In the genomic region with DNA sequence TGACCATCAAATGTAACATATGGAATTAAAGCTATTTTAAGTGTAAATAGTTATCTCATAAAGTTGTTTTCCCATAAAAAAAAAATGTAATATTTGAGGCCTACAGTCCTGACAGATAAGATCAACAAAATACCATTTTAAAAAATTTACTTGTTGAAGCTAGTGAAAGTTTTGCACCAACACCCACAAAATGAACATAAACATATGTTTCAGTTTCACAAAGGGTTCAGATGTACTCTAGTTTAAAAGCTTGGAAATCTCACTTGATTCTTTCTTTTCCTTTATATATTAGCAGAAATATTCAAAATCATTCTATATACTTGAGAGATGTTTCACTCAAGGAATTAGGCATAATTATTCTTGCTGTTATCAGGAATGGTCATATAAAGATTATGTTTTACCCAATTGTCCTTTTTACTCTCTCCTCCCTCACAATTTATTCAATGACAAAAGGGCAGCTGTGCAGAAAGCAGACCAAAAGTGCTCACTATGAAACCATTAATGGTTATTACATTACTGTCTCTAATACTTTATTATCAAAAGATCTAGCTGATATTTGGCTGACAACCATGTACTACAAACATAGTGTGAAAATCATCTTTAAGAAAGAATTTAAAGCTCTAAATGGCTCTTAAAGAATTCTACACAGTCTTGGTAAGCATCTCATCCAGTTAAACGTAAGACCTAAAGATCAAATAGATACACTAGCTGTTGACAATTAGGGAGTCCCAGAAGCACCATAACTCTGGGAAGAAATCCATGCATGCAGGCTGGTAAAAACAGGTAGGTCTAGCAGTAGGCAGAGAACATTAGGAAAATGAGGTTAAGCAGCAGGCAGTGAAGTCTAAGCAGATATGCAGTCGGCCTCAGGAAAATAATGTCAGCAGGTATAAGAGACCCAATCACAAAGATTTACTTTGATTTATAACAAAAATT, we compare ENCODE assay signal across 26 cellular contexts. TPM values are rescaled to one million over a fixed set of nuclear protein-coding genes. Genes with fewer than 3 reads are reported as not detected.
A peak's percentile ranks its signal among the peaks of the same experiment; 100 is the strongest.
DNase-seq lines count a peak whose midpoint lies in the region; ATAC-seq and TF ChIP-seq lines count a peak whose summit lies in the region.
"Had no signal": no experiment of that assay in that cellular context is flagged by ENCODE, and none has a peak within 500 bp of the region (broad histone marks: within the 10 kb centered on the region; RNA-seq: fewer than 3 reads in every experiment).

No MANE protein-coding gene starts in this region.

- H3K4me1 ChIP-seq in CD8-positive, alpha-beta T cell (ENCODE audit: insufficient read depth, low read length) = no peaks in the 10 kb centered on the region

- no peaks in the 10 kb centered on the region for H3K36me3 Mint-ChIP-seq in activated T-cell treated with anti-CD3 and anti-CD28 coated beads, Interleukin-2, amount 50 U/mL, for 72 hours (ENCODE audit: insufficient read depth in 2 of 2)
- no peaks in the 10 kb centered on the region for H3K36me3 Mint-ChIP-seq in T-helper 17 cell (ENCODE audit: low read depth)
- H3K36me3 Mint-ChIP-seq in CD8-positive, alpha-beta T cell = peaks cover 3% of the 10 kb centered on the region

- no peaks in the 10 kb centered on the region for H3K9me3 Mint-ChIP-seq in activated T-cell treated with anti-CD3 and anti-CD28 coated beads, Interleukin-2, amount 50 U/mL, for 72 hours
- no peaks in the 10 kb centered on the region for H3K9me3 Mint-ChIP-seq in CD8-positive, alpha-beta T cell

- H3K4me1 Mint-ChIP-seq in activated T-cell treated with anti-CD3 and anti-CD28 coated beads, Interleukin-2, amount 50 U/mL, for 72 hours (ENCODE audit: low read depth) = peaks cover 13% of the 10 kb centered on the region
- peaks cover 7% of the 10 kb centered on the region for H3K4me1 Mint-ChIP-seq in T-helper 17 cell
- H3K4me1 Mint-ChIP-seq in CD8-positive, alpha-beta T cell (ENCODE audit: low read depth) = peaks cover 6% of the 10 kb centered on the region

- intact Hi-C loops in left ventricle myocardium superior (cut with micrococcal nuclease) = no loop called here
- intact Hi-C loops in CD8-positive, alpha-beta T cell (cut with DNase I, micrococcal nuclease) = no loop called here

- DNase-seq in activated T-cell treated with anti-CD3 and anti-CD28 coated beads, Interleukin-2, amount 50 U/mL, for 72 hours = no peak
- DNase-seq in activated T-cell treated with anti-CD3 and anti-CD28 coated beads, Interleukin-2, amount 50 U/mL, for 1 hour = no peak
- DNase-seq in T-helper 17 cell (no peak), left ventricle myocardium superior (no peak), hypothalamus (lab: John Stamatoyannopoulos, UW) (no peak)
- DNase-seq in CD8-positive, alpha-beta T cell = no peak
- no peak for DNase-seq in activated naive CD4-positive, alpha-beta T cell (lab: John Stamatoyannopoulos, UW)
- DNase-seq: activated CD4-positive, alpha-beta T cell treated with anti-CD3 and anti-CD28 coated beads for 4 hours; activated gamma-delta T cell treated with Interleukin-2 at 50 U/mL for 16 hours; effector CD4-positive, alpha-beta T cell; head of caudate nucleus; left colon; mesenchymal stem cell; NCI-H1436; NCI-H2081 treated with DMSO at 0.1 percent for 48 hours; NCI-H226; posterior cingulate gyrus; stimulated activated CD4-positive, alpha-beta T cell treated with anti-CD3 and anti-CD28 coated beads, Interleukin-15, amount 100 ng/mL, for 24 hours; stimulated activated naive CD8-positive, alpha-beta T cell treated with anti-CD3 and anti-CD28 coated beads, Interleukin-15, Interleukin-2, amounts not matched to agents 100 U/mL and 50 U/mL, for 24 hours had no signal

- no peaks in the 10 kb centered on the region for H3K27me3 ChIP-seq in CD8-positive, alpha-beta T cell (ENCODE audit: insufficient read depth, low read length)
- H3K27me3 ChIP-seq: vagina had no signal

- no peak overlapping the region for H3K4me3 Mint-ChIP-seq in activated T-cell treated with anti-CD3 and anti-CD28 coated beads, Interleukin-2, amount 50 U/mL, for 72 hours
- no peak overlapping the region for H3K4me3 Mint-ChIP-seq in T-helper 17 cell
- no peak overlapping the region for H3K4me3 Mint-ChIP-seq in CD8-positive, alpha-beta T cell

- H3K27ac ChIP-seq in CD8-positive, alpha-beta T cell (ENCODE audit: low read depth, low read length) = no peak overlapping the region
- H3K27ac ChIP-seq: 22Rv1, epithelial cell of prostate, thoracic aorta, vagina, VCaP had no signal

- H3K9me3 ChIP-seq in T-helper 17 cell (ENCODE audit: control insufficient read depth, low read length, poor library complexity, severe bottlenecking) = no peaks in the 10 kb centered on the region
- no peaks in the 10 kb centered on the region for H3K9me3 ChIP-seq in CD8-positive, alpha-beta T cell (ENCODE audit: low read length)
- H3K9me3 ChIP-seq: thoracic aorta, vagina had no signal

- no peaks in the 10 kb centered on the region for H3K36me3 ChIP-seq in CD8-positive, alpha-beta T cell (ENCODE audit: insufficient read depth, low read length)
- H3K36me3 ChIP-seq: thoracic aorta, vagina had no signal

- ATAC-seq in activated T-cell treated with anti-CD3 and anti-CD28 coated beads, Interleukin-2, amount 50 U/mL, for 72 hours (replicated peaks in 1 of 2) = no peak
- ATAC-seq in HG02870 (IDR thresholded peaks at IDR 0.05; ENCODE audit: unreplicated experiment) (peak; percentile 46), T-helper 17 cell (no peak), left ventricle myocardium superior (peak; percentile 18)
- ATAC-seq in CD8-positive, alpha-beta T cell = no peak
- ATAC-seq: HCT116; left colon; stimulated activated naive CD8-positive, alpha-beta T cell treated with anti-CD3 and anti-CD28 coated beads, Interleukin-15, Interleukin-2, amounts not matched to agents 100 U/mL and 50 U/mL, for 24 hours had no signal

- POLR2A ChIA-PET in CD8-positive, alpha-beta T cell (lab: Charles Lee) = interaction anchor here (0.6 to 1.2 kb wide), 2 partner anchors 12 to 19 kb away, joined by 3 read pairs; no protein-coding TSS in a partner anchor

- no peak overlapping the region for H3K4me3 ChIP-seq in CD8-positive, alpha-beta T cell (ENCODE audit: low read depth, low read length)
- H3K4me3 ChIP-seq: thoracic aorta, vagina had no signal

- H3K27me3 Mint-ChIP-seq in activated T-cell treated with anti-CD3 and anti-CD28 coated beads, Interleukin-2, amount 50 U/mL, for 72 hours (ENCODE audit: low read depth) = no peaks in the 10 kb centered on the region
- no peaks in the 10 kb centered on the region for H3K27me3 Mint-ChIP-seq in T-helper 17 cell
- H3K27me3 Mint-ChIP-seq in CD8-positive, alpha-beta T cell (ENCODE audit: low read depth) = no peaks in the 10 kb centered on the region

- peak overlapping the region; percentile 90 for H3K27ac Mint-ChIP-seq in activated T-cell treated with anti-CD3 and anti-CD28 coated beads, Interleukin-2, amount 50 U/mL, for 72 hours
- H3K27ac Mint-ChIP-seq in T-helper 17 cell = peak overlapping the region; percentile 41
- H3K27ac Mint-ChIP-seq in CD8-positive, alpha-beta T cell = no peak overlapping the region

- CTCF ChIA-PET in CD8-positive, alpha-beta T cell (lab: Charles Lee) = interaction anchor here (1.1 kb wide), 1 partner anchor 16 kb away, joined by 3 read pairs; no protein-coding TSS in a partner anchor

- no peak for TF ChIP-seq CTCF in CD8-positive, alpha-beta T cell (IDR thresholded peaks at IDR 0.05)

RNA-seq across cellular contexts. Expression of a gene that starts 28.8 kb away (rescaled TPM):
- 10 to 100 TPM; 24.8 to 26.4 TPM for total RNA-seq in activated T-cell treated with anti-CD3 and anti-CD28 coated beads, Interleukin-2, amount 50 U/mL, for 72 hours
- 10 to 100 TPM; 12.6 to 14.2 TPM for total RNA-seq in T-helper 17 cell
- total RNA-seq in left ventricle myocardium superior = 55.3 TPM
- 1 to 10 TPM; 5.1 to 6.0 TPM for total RNA-seq in CD8-positive, alpha-beta T cell

Comparison
In these comparisons a context has a peak if more than half of its experiments do, and no peak if none do; other contexts are left out.
1. ATAC-seq: peak in HG02870 (single experiment) and left ventricle myocardium superior (single experiment); none in activated T-cell treated with anti-CD3 and anti-CD28 coated beads, Interleukin-2, amount 50 U/mL, for 72 hours (0 of 2), T-helper 17 cell (single experiment) and CD8-positive, alpha-beta T cell (single experiment).